In genomic region chr5:136070486-136071285, GRCh38 we compare ENCODE assay signal across 18 cellular contexts. TPM values are rescaled to one million over a fixed set of nuclear protein-coding genes. Genes with fewer than 3 reads are reported as not detected.
DNase-seq lines count a peak whose midpoint lies in the region; ATAC-seq and TF ChIP-seq lines count a peak whose summit lies in the region.
"Had no signal": no experiment of that assay in that cellular context is flagged by ENCODE, and none has a peak within 500 bp of the region (broad histone marks: within the 10 kb centered on the region; RNA-seq: fewer than 3 reads in every experiment).

No MANE protein-coding gene starts in this region.

- peaks cover 0 to 5% (median 0%) of the 10 kb centered on the region in 6 donors for H3K4me1 ChIP-seq in spleen
- H3K4me1 ChIP-seq: colonic mucosa, neural progenitor cell had no signal

- H3K9me3 Mint-ChIP-seq in stimulated activated naive CD8-positive, alpha-beta T cell treated with anti-CD3 and anti-CD28 coated beads, Interleukin-15, amount 100 ng/mL, for 72 hours = no peaks in the 10 kb centered on the region
- H3K9me3 Mint-ChIP-seq: activated naive CD4-positive, alpha-beta T cell treated with anti-CD3 and anti-CD28 coated beads, Interleukin-2, amount 10 ng/mL, durations not matched to agents 7 days and 5 days; activated T-cell treated with anti-CD3 and anti-CD28 coated beads, Interleukin-2, amount 50 U/mL, for 24 hours had no signal

- WGBS in spleen, 5 donors = 72 to 83% (median 78%) methylated on average over 8 to 9 of the region's 9 CpGs

- TF ChIP-seq CTCF in spleen (IDR thresholded peaks at IDR 0.05 in 8 of 11, conservative IDR thresholded peaks at IDR 0.05 in 3 of 11) = no peak

- H3K27me3 ChIP-seq in spleen (replicated peaks in 1 of 7) = no peaks in the 10 kb centered on the region
- H3K27me3 ChIP-seq: colonic mucosa, neural progenitor cell had no signal

- TF ChIP-seq POLR2A in spleen (IDR thresholded peaks at IDR 0.05) = no peak

- no peaks in the 10 kb centered on the region for H3K36me3 ChIP-seq in spleen
- H3K36me3 ChIP-seq: colonic mucosa, neural progenitor cell had no signal

- peak; percentile 5 for DNase-seq in NCI-H2171 (lab: John Stamatoyannopoulos, UW)
- peak; percentile 74 for DNase-seq in cerebellum (ENCODE audit: low spot score)
- peak; percentile 48 for DNase-seq in left ventricle myocardium superior
- no peak for DNase-seq in spleen
- DNase-seq in stimulated activated naive CD8-positive, alpha-beta T cell treated with anti-CD3 and anti-CD28 coated beads, Interleukin-15, amount 100 ng/mL, for 72 hours = no peak
- DNase-seq in T-helper 1 cell = no peak
- DNase-seq in occipital lobe (lab: John Stamatoyannopoulos, UW) = no peak
- DNase-seq: activated CD4-positive, alpha-beta T cell treated with anti-CD3 and anti-CD28 coated beads, Interleukin-2, amount 50 U/mL, for 48 hours; activated naive CD4-positive, alpha-beta T cell treated with anti-CD3 and anti-CD28 coated beads, Interleukin-2, amount 10 ng/mL, durations not matched to agents 7 days and 5 days; activated T-cell treated with anti-CD3 and anti-CD28 coated beads, Interleukin-2, amount 50 U/mL, for 24 hours; AML-193; aorta; colonic mucosa; NCI-H1105 treated with DMSO at 0.1 percent for 48 hours; stimulated activated CD4-positive, alpha-beta T cell treated with anti-CD3 and anti-CD28 coated beads, Interleukin-12 subunit alpha, Interleukin-12 subunit beta, amount 100 ng/mL, for 4 hours had no signal

- no peaks in the 10 kb centered on the region for H3K4me1 Mint-ChIP-seq in stimulated activated naive CD8-positive, alpha-beta T cell treated with anti-CD3 and anti-CD28 coated beads, Interleukin-15, amount 100 ng/mL, for 72 hours
- H3K4me1 Mint-ChIP-seq: activated naive CD4-positive, alpha-beta T cell treated with anti-CD3 and anti-CD28 coated beads, Interleukin-2, amount 10 ng/mL, durations not matched to agents 7 days and 5 days had no signal

- H3K27ac Mint-ChIP-seq in stimulated activated naive CD8-positive, alpha-beta T cell treated with anti-CD3 and anti-CD28 coated beads, Interleukin-15, amount 100 ng/mL, for 72 hours = no peak overlapping the region
- H3K27ac Mint-ChIP-seq: activated naive CD4-positive, alpha-beta T cell treated with anti-CD3 and anti-CD28 coated beads, Interleukin-2, amount 10 ng/mL, durations not matched to agents 7 days and 5 days; activated T-cell treated with anti-CD3 and anti-CD28 coated beads, Interleukin-2, amount 50 U/mL, for 24 hours; neural progenitor cell; WTC11 had no signal

- peak overlapping the region in 5 of 8 donors; percentile 25 to 56 (median 41) for H3K27ac ChIP-seq in spleen
- H3K27ac ChIP-seq: colonic mucosa, neural progenitor cell had no signal

- H3K4me3 ChIP-seq in spleen = no peak overlapping the region
- H3K4me3 ChIP-seq: colonic mucosa, neural progenitor cell had no signal

- intact Hi-C loops in left ventricle myocardium superior (cut with micrococcal nuclease) = no loop called here
- intact Hi-C loops in spleen (cut with DNase I; ENCODE audit: low total_unique reads) = no loop called here

- peaks cover 0 to 4% (median 0%) of the 10 kb centered on the region in 8 donors for H3K9me3 ChIP-seq in spleen
- H3K9me3 ChIP-seq: colonic mucosa had no signal

- ATAC-seq in left ventricle myocardium superior = peak; percentile 73
- no peak for ATAC-seq in stimulated activated naive CD8-positive, alpha-beta T cell treated with anti-CD3 and anti-CD28 coated beads, Interleukin-15, amount 100 ng/mL, for 72 hours
- ATAC-seq: Panc1, WTC11 had no signal

- no peak overlapping the region for H3K4me3 Mint-ChIP-seq in stimulated activated naive CD8-positive, alpha-beta T cell treated with anti-CD3 and anti-CD28 coated beads, Interleukin-15, amount 100 ng/mL, for 72 hours
- H3K4me3 Mint-ChIP-seq: activated naive CD4-positive, alpha-beta T cell treated with anti-CD3 and anti-CD28 coated beads, Interleukin-2, amount 10 ng/mL, durations not matched to agents 7 days and 5 days; activated T-cell treated with anti-CD3 and anti-CD28 coated beads, Interleukin-2, amount 50 U/mL, for 24 hours; neural progenitor cell; WTC11 had no signal

- peaks cover 9% of the 10 kb centered on the region for H3K27me3 Mint-ChIP-seq in stimulated activated naive CD8-positive, alpha-beta T cell treated with anti-CD3 and anti-CD28 coated beads, Interleukin-15, amount 100 ng/mL, for 72 hours

RNA-seq across cellular contexts. Expression of gene TGFBI, which starts 41.9 kb away (rescaled TPM):
- total RNA-seq in cerebellum (23.3 TPM), left ventricle myocardium superior (47.6 TPM), spleen (100 to 1,000 TPM; 126 to 214 (median 157) TPM), occipital lobe (4.2 TPM)
- 10 to 100 TPM; 31.0 to 59.5 (median 56.9) TPM for polyA plus RNA-seq in spleen

Comparison
In these comparisons a context has a peak if more than half of its experiments do, and no peak if none do; other contexts are left out.
1. DNase-seq: peak in NCI-H2171 (single experiment), cerebellum (single experiment) and left ventricle myocardium superior (single experiment); none in spleen (single experiment), stimulated activated naive CD8-positive, alpha-beta T cell treated with anti-CD3 and anti-CD28 coated beads, Interleukin-15, amount 100 ng/mL, for 72 hours (0 of 2), T-helper 1 cell (0 of 5) and occipital lobe (single experiment).